12 cellular contexts compared by ENCODE assay signal in genomic region chr2:105865222-105865913, GRCh38.
DNase-seq lines count a peak whose midpoint lies in the region; ATAC-seq, FAIRE-seq and TF ChIP-seq lines count a peak whose summit lies in the region.
"Had no signal": no experiment of that assay in that cellular context is flagged by ENCODE, and none has a peak within 500 bp of the region (broad histone marks: within the 10 kb centered on the region; RNA-seq: fewer than 3 reads in every experiment).

No MANE protein-coding gene starts in this region.

- intact Hi-C loops in CD4-positive, alpha-beta memory T cell (cut with micrococcal nuclease) = no loop called here
- intact Hi-C loops in K562 (cut with micrococcal nuclease) = no loop called here
- intact Hi-C loops in PC-3 (cut with micrococcal nuclease) = no loop called here

- H3K4me3 Mint-ChIP-seq in CD4-positive, alpha-beta memory T cell = peak overlapping the region in 7 of 8 donors; percentile 27 to 94 (median 55)
- H3K4me3 Mint-ChIP-seq in naive B cell = no peak overlapping the region
- H3K4me3 Mint-ChIP-seq: neural crest cell had no signal

- H3K79me2 ChIP-seq in K562 (ENCODE audit: control insufficient read depth, insufficient read depth, low read length) (peaks cover 4% of the 10 kb centered on the region; the same call in 1 of the 3 replicates), PC-3 (ENCODE audit: low read length) (no peaks in the 10 kb centered on the region)

- POLR2A ChIA-PET in CD4-positive, alpha-beta memory T cell (lab: Charles Lee; ENCODE audit: partially characterized antibody) = interaction anchor here (1.0 to 3.1 kb wide), 4 partner anchors 9 to 88 kb away, joined by 3 to 13 read pairs (median 5); no protein-coding TSS in a partner anchor
- POLR2A ChIA-PET in K562 (lab: Yijun Ruan, JAX) = interaction anchor here (1.0 to 1.4 kb wide), 2 partner anchors 9 to 11 kb away, joined by 3 read pairs; no protein-coding TSS in a partner anchor
- POLR2A ChIA-PET in PC-3 (lab: Charles Lee; ENCODE audit: unreplicated experiment) = no interaction called here

- no peak for FAIRE-seq in K562 (lab: Jason Lieb, UNC)
- FAIRE-seq: islet of Langerhans had no signal

- H3K4me1 ChIP-seq in CD4-positive, alpha-beta memory T cell (ENCODE audit: insufficient read depth, low read length) = peaks cover 97% of the 10 kb centered on the region
- H3K4me1 ChIP-seq in K562 (replicated peaks in 1 of 2; ENCODE audit: control insufficient read depth in 2 of 2, insufficient read depth in 2 of 2, low read length in 2 of 2) (no peaks in the 10 kb centered on the region), PC-3 (ENCODE audit: insufficient read depth, low read length) (no peaks in the 10 kb centered on the region)

- H3K9me2 ChIP-seq in PC-3 (replicated peaks; ENCODE audit: low read length) = no peaks in the 10 kb centered on the region

- no peak overlapping the region for H3K9ac ChIP-seq in K562 (ENCODE audit: insufficient read depth in 1 of 2, low read depth in 2 of 2, low read length in 2 of 2)
- no peak overlapping the region for H3K9ac ChIP-seq in PC-3 (ENCODE audit: low read length)

- H2AFZ ChIP-seq in K562 (ENCODE audit: low read depth, low read length) (no peak overlapping the region), PC-3 (ENCODE audit: low read length) (no peak overlapping the region)

- H3K4me2 ChIP-seq in K562 (ENCODE audit: insufficient read depth, low read length) (no peak overlapping the region), PC-3 (ENCODE audit: low read length) (no peak overlapping the region)

- H3F3A ChIP-seq in PC-3 (ENCODE audit: low read length, unreplicated experiment) = no peaks in the 10 kb centered on the region

- H3K9me3 Mint-ChIP-seq in CD4-positive, alpha-beta memory T cell = peaks cover 0 to 2% (median 0%) of the 10 kb centered on the region in 8 donors
- H3K9me3 Mint-ChIP-seq in naive B cell = no peaks in the 10 kb centered on the region
- H3K9me3 Mint-ChIP-seq: neural crest cell had no signal

- TF ChIP-seq CTCF in K562 (IDR thresholded peaks at IDR 0.05 in 2 of 3, conservative IDR thresholded peaks at IDR 0.05 in 1 of 3; ENCODE audit: insufficient read depth in 2 of 3, low read depth in 1 of 3, low read length in 3 of 3) (no peak), PC-3 (conservative IDR thresholded peaks at IDR 0.05; ENCODE audit: low read depth, low read length) (no peak)

- WGBS in K562 (ENCODE audit: insufficient coverage, low coverage, missing lambda C conversion rate) = 60% methylated on average over 9 of the region's 9 CpGs

- H3K4me3 ChIP-seq in CD4-positive, alpha-beta memory T cell (ENCODE audit: low read length in 2 of 2) = no peak overlapping the region
- H3K4me3 ChIP-seq in K562 (no peak overlapping the region), PC-3 (ENCODE audit: low read length) (no peak overlapping the region)

- peak overlapping the region; percentile 52 for H3K27ac ChIP-seq in CD4-positive, alpha-beta memory T cell (ENCODE audit: low read depth, low read length)
- H3K27ac ChIP-seq in K562 (ENCODE audit: extremely low read depth, low read depth, low read length) (no peak overlapping the region), PC-3 (ENCODE audit: low read length) (no peak overlapping the region)

- H3K36me3 ChIP-seq in CD4-positive, alpha-beta memory T cell (ENCODE audit: insufficient read depth, low read length) = peaks cover 4% of the 10 kb centered on the region
- H3K36me3 ChIP-seq in K562 (ENCODE audit: control insufficient read depth, insufficient read depth, low read length) (no peaks in the 10 kb centered on the region), PC-3 (ENCODE audit: low read depth, low read length) (no peaks in the 10 kb centered on the region)

- TF ChIP-seq POLR2A in K562 (conservative IDR thresholded peaks at IDR 0.05) = no peak

- H4K20me1 ChIP-seq in K562 (replicated peaks; ENCODE audit: control insufficient read depth, insufficient read depth, low read length) (peaks cover 6% of the 10 kb centered on the region), PC-3 (ENCODE audit: low read length) (no peaks in the 10 kb centered on the region)

- H3K27me3 ChIP-seq in CD4-positive, alpha-beta memory T cell (ENCODE audit: insufficient read depth, low read length) = no peaks in the 10 kb centered on the region
- H3K27me3 ChIP-seq in K562 (ENCODE audit: control insufficient read depth in 2 of 2, insufficient read depth in 2 of 2, low read length in 2 of 2) (no peaks in the 10 kb centered on the region), PC-3 (ENCODE audit: low read length) (no peaks in the 10 kb centered on the region)

- DNase-seq in CD4-positive, alpha-beta memory T cell = no peak
- DNase-seq in LHCN-M2 (ENCODE audit: low read depth) = peak; percentile 31
- no peak for DNase-seq in K562 (ENCODE audit: extremely low read depth in 1 of 4, low spot score in 3 of 4)
- no peak for DNase-seq in naive B cell
- DNase-seq in GOT3 (lab: John Stamatoyannopoulos, UW) = no peak
- DNase-seq in PC-3 = no peak
- no peak for DNase-seq in OCI-M1 (lab: John Stamatoyannopoulos, UW)
- DNase-seq: MM.1S, NCI-H524 had no signal

- in situ Hi-C loops in K562 (cut with MboI) = no loop called here

- H3K27me3 Mint-ChIP-seq in CD4-positive, alpha-beta memory T cell = no peaks in the 10 kb centered on the region
- H3K27me3 Mint-ChIP-seq in naive B cell = no peaks in the 10 kb centered on the region

- H3K4me1 Mint-ChIP-seq in CD4-positive, alpha-beta memory T cell = peaks cover 75 to 99% (median 86%) of the 10 kb centered on the region in 4 donors
- H3K4me1 Mint-ChIP-seq in naive B cell = peaks cover 58 to 81% (median 72%) of the 10 kb centered on the region in 3 donors

- no peaks in the 10 kb centered on the region for H3K9me1 ChIP-seq in K562 (ENCODE audit: control insufficient read depth, insufficient read depth, low read length)

- H3K9me3 ChIP-seq in CD4-positive, alpha-beta memory T cell (ENCODE audit: control insufficient read depth in 1 of 2, low read length in 2 of 2) = no peaks in the 10 kb centered on the region
- no peaks in the 10 kb centered on the region for H3K9me3 ChIP-seq in K562 (replicated peaks; ENCODE audit: control insufficient read depth, insufficient read depth, low read depth, low read length)
- no peaks in the 10 kb centered on the region for H3K9me3 ChIP-seq in PC-3 (ENCODE audit: low read length)

- peaks cover 33 to 68% of the 10 kb centered on the region in 2 donors for H3K36me3 Mint-ChIP-seq in CD4-positive, alpha-beta memory T cell
- H3K36me3 Mint-ChIP-seq in naive B cell = peaks cover 0 to 13% of the 10 kb centered on the region in 2 donors

- CTCF ChIA-PET in CD4-positive, alpha-beta memory T cell (lab: Charles Lee; ENCODE audit: partially characterized antibody) = no interaction called here
- CTCF ChIA-PET in K562 (lab: Yijun Ruan, JAX; ENCODE audit: low intra/inter-chr PET ratio) = no interaction called here
- CTCF ChIA-PET in PC-3 (lab: Charles Lee) = no interaction called here

- no peak for TF ChIP-seq EP300 in K562 (IDR thresholded peaks at IDR 0.05; ENCODE audit: low read length)

- BruUV-seq in K562 (replicated peaks; lab: Mats Ljungman, UMichigan) (no TSS peak), PC-3 (replicated peaks; lab: Mats Ljungman, UMichigan) (no TSS peak)

- ATAC-seq in K562 = no peak
- ATAC-seq in naive B cell (ENCODE audit: low read depth in 2 of 2) = no peak
- no peak for ATAC-seq in PC-3
- ATAC-seq in GM19452 (IDR thresholded peaks at IDR 0.05; ENCODE audit: unreplicated experiment) = no peak

- no peak for TF ChIP-seq RAD21 in K562 (CRISPR knock-in tag; conservative IDR thresholded peaks at IDR 0.05 in 1 of 2, IDR thresholded peaks at IDR 0.05 in 1 of 2)

- peak overlapping the region; percentile 73 to 96 (median 87) for H3K27ac Mint-ChIP-seq in CD4-positive, alpha-beta memory T cell
- H3K27ac Mint-ChIP-seq in naive B cell = peak overlapping the region in 5 of 6 donors; percentile 76 to 81 (median 78)

TF ChIP-seq in K562, 482 proteins besides CTCF, POLR2A, EP300 and RAD21:
- peak; percentile 39; the same call in 1 of the 2 replicates for TF ChIP-seq FOSL1 (tag; conservative IDR thresholded peaks at IDR 0.05)
- peak; percentile 34; the same call in 1 of the 2 replicates for TF ChIP-seq ATF3 (IDR thresholded peaks at IDR 0.05)
- no peak for TF ChIP-seq ATF3 (CRISPR knock-in tag; conservative IDR thresholded peaks at IDR 0.05)
- TF ChIP-seq ZNF707 (CRISPR knock-in tag; conservative IDR thresholded peaks at IDR 0.05) = no peak
- peak; percentile 22 for TF ChIP-seq MEIS2 (IDR thresholded peaks at IDR 0.05; ENCODE audit: partially characterized antibody)
- TF ChIP-seq JUND (IDR thresholded peaks at IDR 0.05; ENCODE audit: borderline replicate concordance, low read depth, low read length) = peak; percentile 33; the same call in 1 of the 2 replicates
- TF ChIP-seq JUND (tag; IDR thresholded peaks at IDR 0.05; ENCODE audit: borderline replicate concordance, low read depth, low read length) = no peak

Comparison
In these comparisons a context has a peak if more than half of its experiments do, and no peak if none do; other contexts are left out.
1. H3K4me3 Mint-ChIP-seq: peak in CD4-positive, alpha-beta memory T cell (7 of 8); none in naive B cell (0 of 8).